1 cellular context compared by ENCODE assay signal in the genomic region with DNA sequence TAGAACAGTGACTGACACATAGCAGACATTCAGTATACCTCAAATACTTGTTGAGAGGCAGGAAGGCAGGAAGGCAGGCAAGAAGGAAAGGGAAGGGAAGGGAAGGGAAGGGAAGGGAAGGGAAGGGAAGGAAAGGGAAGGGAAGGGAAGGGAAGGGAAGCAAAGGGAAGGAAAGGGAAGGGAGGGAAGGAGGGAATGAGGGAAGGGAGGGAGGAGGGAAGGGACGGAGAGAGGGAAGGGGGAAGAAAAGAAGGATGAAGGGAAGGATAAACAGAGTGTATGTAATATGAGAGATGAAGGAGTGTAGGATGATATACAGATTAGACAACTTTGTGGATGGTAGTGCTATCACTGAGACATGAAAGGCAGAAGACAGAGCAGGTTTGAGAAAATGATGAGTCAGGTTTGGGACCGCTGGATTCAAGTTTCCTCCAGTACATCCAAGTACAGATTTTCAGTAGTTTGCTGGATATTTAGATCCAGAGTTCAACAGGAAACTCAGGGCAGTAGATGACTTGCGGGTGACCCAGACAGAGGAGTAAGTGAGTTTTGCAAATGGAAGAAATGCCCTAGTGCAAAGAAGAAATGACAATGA.
A peak's percentile ranks its signal among the peaks of the same experiment; 100 is the strongest.
TF ChIP-seq lines count a peak whose summit lies in the region.

No MANE protein-coding gene starts in this region.

TF ChIP-seq in K562, 482 proteins besides CTCF, POLR2A, EP300 and RAD21 (continued from another document):
- TF ChIP-seq MAFF (IDR thresholded peaks at IDR 0.05; ENCODE audit: low read length) (0 out of 2 replicates have a peak, but pooled peaks have one; percentile 15), MAFK (IDR thresholded peaks at IDR 0.05; ENCODE audit: low read length) (peak; percentile 37; the same call in 1 of the 2 replicates), NCOR1 (IDR thresholded peaks at IDR 0.05) (no peak), ESRRA (IDR thresholded peaks at IDR 0.05; ENCODE audit: borderline replicate concordance, low read depth) (no peak), ZKSCAN8 (CRISPR knock-in tag; IDR thresholded peaks at IDR 0.05) (no peak)
